ENCODE assay signal across 19 cellular contexts in the genomic region with DNA sequence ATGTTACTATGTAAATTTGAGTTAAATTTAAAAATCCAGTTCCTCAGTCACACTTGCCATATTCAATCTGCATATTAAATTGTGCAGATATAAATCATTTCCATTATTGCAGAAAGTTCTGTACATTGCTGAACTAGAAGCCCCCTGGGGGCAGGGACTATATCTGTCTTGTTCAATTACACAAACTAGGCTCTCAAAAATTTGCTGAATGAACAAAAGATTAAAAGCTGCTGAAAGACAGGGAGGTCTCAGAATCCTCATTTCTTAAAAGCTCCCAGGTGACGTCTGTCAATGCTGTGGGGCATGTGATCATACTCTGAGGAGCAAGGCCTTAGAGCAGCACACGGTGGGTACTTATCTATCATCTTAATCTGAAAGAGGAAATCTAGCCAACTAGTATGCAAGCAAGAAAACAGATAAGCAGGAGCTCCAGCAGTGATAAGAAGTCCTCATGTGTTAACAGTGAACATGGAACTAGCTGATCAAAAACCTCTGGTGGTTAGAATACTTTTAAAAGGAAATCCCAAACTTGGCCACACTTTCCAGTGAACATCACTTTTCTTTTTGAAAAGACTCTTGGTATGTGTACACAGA.
"Had no signal": no experiment of that assay in that cellular context is flagged by ENCODE, and none has a peak within 500 bp of the region (broad histone marks: within the 10 kb centered on the region; RNA-seq: fewer than 3 reads in every experiment).

No MANE protein-coding gene starts in this region.

- H3K27me3 Mint-ChIP-seq: brain; central memory CD8-positive, alpha-beta T cell; natural killer cell treated with Interleukin-12 subunit alpha and Interleukin-12 subunit beta and Interleukin-15 and Interleukin-18, amount 100 ng/mL, for 72 hours had no signal

- H3K27ac ChIP-seq: skin epidermis, transverse colon had no signal

- H3K4me3 Mint-ChIP-seq: brain; central memory CD8-positive, alpha-beta T cell; natural killer cell treated with Interleukin-12 subunit alpha and Interleukin-12 subunit beta and Interleukin-15 and Interleukin-18, amount 100 ng/mL, for 72 hours had no signal

- H3K27ac Mint-ChIP-seq: brain; natural killer cell treated with Interleukin-12 subunit alpha and Interleukin-12 subunit beta and Interleukin-15 and Interleukin-18, amount 100 ng/mL, for 72 hours had no signal

- H3K4me3 ChIP-seq: skin epidermis, transverse colon had no signal

- ATAC-seq: left ventricle myocardium superior; natural killer cell treated with Interleukin-12 subunit alpha and Interleukin-12 subunit beta and Interleukin-15 and Interleukin-18, amount 100 ng/mL, for 72 hours; right cardiac atrium; SK-N-SH treated with all-trans-retinoic acid at 6 μM for 48 hours had no signal

- H3K27me3 ChIP-seq: transverse colon had no signal

- H3K9me3 Mint-ChIP-seq: central memory CD8-positive, alpha-beta T cell; natural killer cell treated with Interleukin-12 subunit alpha and Interleukin-12 subunit beta and Interleukin-15 and Interleukin-18, amount 100 ng/mL, for 72 hours had no signal

- H3K4me1 Mint-ChIP-seq: brain had no signal

- DNase-seq: activated CD4-positive, alpha-beta T cell treated with anti-CD3 and anti-CD28 coated beads for 4 hours; activated naive CD4-positive, alpha-beta T cell treated with anti-CD3 and anti-CD28 coated beads, Interleukin-2, amount 50 U/mL, for 16 hours; effector CD8-positive, alpha-beta T cell; foreskin fibroblast; head of caudate nucleus; kidney glomerular epithelial cell; left ventricle myocardium superior; mesenchymal stem cell; nucleus accumbens; right cardiac atrium; stimulated activated CD4-positive, alpha-beta T cell treated with anti-CD3 and anti-CD28 coated beads, Interleukin-4, amount 100 ng/mL, for 24 hours; stimulated activated naive CD4-positive, alpha-beta T cell; T-helper 1 cell; transverse colon had no signal

- H3K4me1 ChIP-seq: transverse colon had no signal

- H3K9me3 ChIP-seq: transverse colon had no signal
